Comparison of ENCODE assay signal across 9 cellular contexts in the genomic region with DNA sequence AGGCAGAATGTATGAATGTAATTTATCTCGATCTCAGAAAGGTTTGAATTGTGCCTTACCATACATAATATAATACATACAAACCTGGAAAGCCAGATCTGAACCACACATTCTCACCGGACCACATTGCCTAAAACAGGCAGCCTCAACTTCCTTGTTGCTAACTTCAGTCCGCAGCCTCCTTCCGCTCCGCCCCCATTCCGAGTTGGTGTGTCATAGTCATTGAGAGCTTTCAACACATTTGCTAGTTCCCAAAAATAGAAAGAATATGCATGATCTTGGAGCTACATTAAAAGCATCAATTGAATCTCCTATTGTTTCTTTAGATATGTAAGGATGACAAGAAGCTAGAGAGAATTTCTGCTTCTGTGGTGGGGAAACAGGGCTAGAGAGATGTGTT.
DNase-seq lines count a peak whose midpoint lies in the region; ATAC-seq and FAIRE-seq lines count a peak whose summit lies in the region.
"Had no signal": no experiment of that assay in that cellular context is flagged by ENCODE, and none has a peak within 500 bp of the region (broad histone marks: within the 10 kb centered on the region; RNA-seq: fewer than 3 reads in every experiment).

No MANE protein-coding gene starts in this region.

- DNase-seq in HS-5 (ENCODE audit: low read depth) (peak; percentile 48), astrocyte of the hippocampus (ENCODE audit: low read depth, low spot score) (peak; percentile 74), left ventricle myocardium superior (peak; percentile 62), urothelium cell line (ENCODE audit: low spot score) (peak; percentile 49), activated gamma-delta T cell treated with Interleukin-2 at 50 U/mL for 16 hours (no peak)
- DNase-seq: activated naive CD4-positive, alpha-beta T cell treated with anti-CD3 and anti-CD28 coated beads for 36 hours; NCI-H446 had no signal

- intact Hi-C loops in left ventricle myocardium superior (cut with micrococcal nuclease) = no loop called here

- no peak for FAIRE-seq in urothelium cell line (lab: Jason Lieb, UNC)

- ATAC-seq in left ventricle myocardium superior = peak; percentile 84
- ATAC-seq in HG02798 (IDR thresholded peaks at IDR 0.05; ENCODE audit: poor library complexity, unreplicated experiment) = no peak
- no peak for ATAC-seq in GM18502 (IDR thresholded peaks at IDR 0.05; ENCODE audit: poor library complexity, unreplicated experiment)
